8 cellular contexts compared by ENCODE assay signal in the genomic region with DNA sequence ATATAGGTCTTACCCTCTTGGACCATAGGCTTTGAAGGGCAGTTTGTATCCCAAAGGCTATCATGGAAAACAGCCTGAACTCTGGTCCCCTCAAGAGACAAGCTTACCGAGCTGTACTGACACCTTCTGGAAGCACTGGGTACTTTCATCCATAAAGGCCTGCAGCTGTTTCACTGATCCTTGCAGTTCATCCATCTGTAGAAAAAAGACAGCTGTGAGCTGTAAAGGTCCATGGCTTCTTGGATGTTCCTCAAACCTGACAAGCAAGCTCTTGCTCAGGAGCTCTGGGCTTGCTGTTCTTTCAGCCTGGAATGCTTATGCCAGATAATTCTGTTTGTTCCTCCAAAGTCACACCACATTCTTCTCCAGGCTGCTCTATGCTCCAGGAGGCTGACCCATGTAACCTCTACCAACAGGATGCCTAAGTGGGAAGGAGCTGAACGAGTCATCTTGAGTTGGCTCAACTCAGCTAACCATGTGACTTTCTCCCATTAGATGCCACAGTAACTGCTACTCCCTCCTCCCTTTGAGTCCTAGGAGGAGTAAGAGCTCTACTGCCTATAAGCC. TPM values are rescaled to one million over a fixed set of nuclear protein-coding genes. Genes with fewer than 3 reads are reported as not detected.
DNase-seq lines count a peak whose midpoint lies in the region; ATAC-seq, FAIRE-seq and TF ChIP-seq lines count a peak whose summit lies in the region.

No MANE protein-coding gene starts in this region.

- no peak overlapping the region for H3K4me3 Mint-ChIP-seq in T-helper 17 cell

- TF ChIP-seq CTCF in bronchial epithelial cell (IDR thresholded peaks at IDR 0.05; ENCODE audit: insufficient read depth, low read length, severe bottlenecking) = peak; percentile 79
- TF ChIP-seq CTCF in kidney (IDR thresholded peaks at IDR 0.05; ENCODE audit: borderline replicate concordance, extremely low read depth, insufficient read depth) = peak; percentile 75

- FAIRE-seq in bronchial epithelial cell (lab: Jason Lieb, UNC) = no peak
- FAIRE-seq in kidney (lab: Jason Lieb, UNC) = no peak

- H3K9me3 ChIP-seq in T-helper 17 cell (ENCODE audit: control insufficient read depth, low read length, poor library complexity, severe bottlenecking) = no peaks in the 10 kb centered on the region
- no peaks in the 10 kb centered on the region for H3K9me3 ChIP-seq in kidney (ENCODE audit: control insufficient read depth in 1 of 2, low read length in 2 of 2)

- peak; percentile 86 for ATAC-seq in T-helper 17 cell
- no peak for ATAC-seq in GM21447 (IDR thresholded peaks at IDR 0.05; ENCODE audit: unreplicated experiment)

- H3K4me3 ChIP-seq in bronchial epithelial cell (ENCODE audit: low read depth, low read length) (no peak overlapping the region), kidney (ENCODE audit: low read length in 2 of 2) (no peak overlapping the region)

- no peak overlapping the region for H3K9ac ChIP-seq in kidney (ENCODE audit: low read length in 2 of 2)

- no peak overlapping the region for H3K27ac ChIP-seq in kidney (ENCODE audit: low read depth in 2 of 2, low read length in 2 of 2)

- H3K4me1 Mint-ChIP-seq in T-helper 17 cell = peaks cover 4% of the 10 kb centered on the region

- peaks cover 3% of the 10 kb centered on the region for H3K36me3 Mint-ChIP-seq in T-helper 17 cell (ENCODE audit: low read depth)

- no peaks in the 10 kb centered on the region for H3K27me3 ChIP-seq in bronchial epithelial cell (ENCODE audit: control insufficient read depth, insufficient read depth, low read length)

- H3K27me3 Mint-ChIP-seq in T-helper 17 cell = no peaks in the 10 kb centered on the region

- peak overlapping the region; percentile 34 for H3K27ac Mint-ChIP-seq in T-helper 17 cell

- no peaks in the 10 kb centered on the region for H3K4me1 ChIP-seq in kidney (ENCODE audit: control insufficient read depth in 1 of 2, insufficient read depth in 1 of 2, low read depth in 1 of 2, low read length in 2 of 2)

- H3K36me3 ChIP-seq in bronchial epithelial cell (ENCODE audit: control insufficient read depth, insufficient read depth, low read length) (peaks cover 7% of the 10 kb centered on the region), kidney (ENCODE audit: control insufficient read depth in 1 of 2, insufficient read depth in 2 of 2, low read length in 2 of 2) (peaks cover 4 to 10% of the 10 kb centered on the region in 2 donors)

- peak; percentile 34 for DNase-seq in activated CD8-positive, alpha-beta memory T cell treated with anti-CD3 and anti-CD28 coated beads, Interleukin-2, amount 50 U/mL, for 4 hours
- DNase-seq in activated CD8-positive, alpha-beta memory T cell treated with anti-CD3 and anti-CD28 coated beads, Interleukin-2, amount 50 U/mL, for 48 hours = no peak
- DNase-seq in NCI-H128 (lab: John Stamatoyannopoulos, UW; ENCODE audit: unreplicated experiment) = peak; percentile 28
- peak in 1 of 3 donors; percentile 35 for DNase-seq in T-helper 17 cell
- DNase-seq in bronchial epithelial cell (ENCODE audit: low read depth) = peak; percentile 73
- no peak for DNase-seq in kidney
- DNase-seq in stimulated activated CD4-positive, alpha-beta T cell treated with anti-CD3 and anti-CD28 coated beads, Interleukin-4, amount 100 ng/mL, for 24 hours = peak; percentile 49

- intact Hi-C loops in kidney (cut with DNase I) = no loop called here

RNA-seq across cellular contexts. Expression of a gene that starts 8.8 kb away (rescaled TPM):
- 10 to 100 TPM; 25.5 to 26.0 TPM for total RNA-seq in T-helper 17 cell
- 10.0 and 11.3 TPM in 2 replicates for total RNA-seq in bronchial epithelial cell
- 25.3 TPM for total RNA-seq in kidney
- 26.4 TPM for polyA plus RNA-seq in kidney (ENCODE audit: insufficient read depth, low read depth, low replicate concordance)

RNA-seq across cellular contexts. Expression of a gene that starts 18.8 kb away (rescaled TPM):
- total RNA-seq in T-helper 17 cell = 1 to 10 TPM; 9.0 to 9.7 TPM
- total RNA-seq in bronchial epithelial cell = 3.7 and 4.9 TPM in 2 replicates
- total RNA-seq in kidney = 8.3 TPM
- polyA plus RNA-seq in kidney (ENCODE audit: insufficient read depth, low read depth, low replicate concordance) = 6.0 TPM

Comparison
In these comparisons a context has a peak if more than half of its experiments do, and no peak if none do; other contexts are left out.
1. DNase-seq: peak in activated CD8-positive, alpha-beta memory T cell treated with anti-CD3 and anti-CD28 coated beads, Interleukin-2, amount 50 U/mL, for 4 hours (single experiment), NCI-H128 (single experiment), bronchial epithelial cell (single experiment) and stimulated activated CD4-positive, alpha-beta T cell treated with anti-CD3 and anti-CD28 coated beads, Interleukin-4, amount 100 ng/mL, for 24 hours (single experiment); none in activated CD8-positive, alpha-beta memory T cell treated with anti-CD3 and anti-CD28 coated beads, Interleukin-2, amount 50 U/mL, for 48 hours (single experiment) and kidney (single experiment).